Comparison of ENCODE assay signal across 1 cellular context in the genomic region with DNA sequence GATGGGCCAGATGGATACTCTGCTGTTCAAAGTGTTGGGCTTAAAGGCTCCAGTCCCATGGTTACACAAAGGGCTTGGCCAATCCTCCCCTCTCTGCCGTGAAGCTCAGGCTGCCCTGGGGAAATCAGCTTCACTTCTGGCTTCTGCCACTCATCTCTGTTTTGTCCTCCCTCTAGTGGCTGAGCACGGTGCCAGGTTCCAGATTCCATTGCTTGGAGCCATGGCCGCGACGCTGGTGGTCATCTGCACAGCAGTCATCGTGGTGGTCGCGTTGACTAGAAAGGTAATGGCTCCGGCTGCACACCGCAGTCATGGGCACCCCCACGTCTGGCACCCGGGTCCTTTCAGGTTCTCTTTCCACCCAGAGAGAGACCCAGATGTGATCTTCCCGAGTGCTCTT.
TF ChIP-seq lines count a peak whose summit lies in the region.

No MANE protein-coding gene starts in this region.

TF ChIP-seq in HepG2, 621 proteins besides CTCF, POLR2A, EP300 and RAD21 (continued from another document):
- TF ChIP-seq, protein P1, sequence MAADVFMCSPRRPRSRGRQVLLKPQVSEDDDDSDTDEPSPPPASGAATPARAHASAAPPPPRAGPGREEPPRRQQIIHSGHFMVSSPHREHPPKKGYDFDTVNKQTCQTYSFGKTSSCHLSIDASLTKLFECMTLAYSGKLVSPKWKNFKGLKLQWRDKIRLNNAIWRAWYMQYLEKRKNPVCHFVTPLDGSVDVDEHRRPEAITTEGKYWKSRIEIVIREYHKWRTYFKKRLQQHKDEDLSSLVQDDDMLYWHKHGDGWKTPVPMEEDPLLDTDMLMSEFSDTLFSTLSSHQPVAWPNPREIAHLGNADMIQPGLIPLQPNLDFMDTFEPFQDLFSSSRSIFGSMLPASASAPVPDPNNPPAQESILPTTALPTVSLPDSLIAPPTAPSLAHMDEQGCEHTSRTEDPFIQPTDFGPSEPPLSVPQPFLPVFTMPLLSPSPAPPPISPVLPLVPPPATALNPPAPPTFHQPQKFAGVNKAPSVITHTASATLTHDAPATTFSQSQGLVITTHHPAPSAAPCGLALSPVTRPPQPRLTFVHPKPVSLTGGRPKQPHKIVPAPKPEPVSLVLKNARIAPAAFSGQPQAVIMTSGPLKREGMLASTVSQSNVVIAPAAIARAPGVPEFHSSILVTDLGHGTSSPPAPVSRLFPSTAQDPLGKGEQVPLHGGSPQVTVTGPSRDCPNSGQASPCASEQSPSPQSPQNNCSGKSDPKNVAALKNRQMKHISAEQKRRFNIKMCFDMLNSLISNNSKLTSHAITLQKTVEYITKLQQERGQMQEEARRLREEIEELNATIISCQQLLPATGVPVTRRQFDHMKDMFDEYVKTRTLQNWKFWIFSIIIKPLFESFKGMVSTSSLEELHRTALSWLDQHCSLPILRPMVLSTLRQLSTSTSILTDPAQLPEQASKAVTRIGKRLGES (CRISPR knock-in tag; IDR thresholded peaks at IDR 0.05; ENCODE audit: borderline replicate concordance), result no peak
- no peak for TF ChIP-seq ZFP90 (CRISPR knock-in tag; IDR thresholded peaks at IDR 0.05; ENCODE audit: borderline replicate concordance)
- TF ChIP-seq PAX8 (CRISPR knock-in tag; IDR thresholded peaks at IDR 0.05; ENCODE audit: borderline replicate concordance), result no peak
- TF ChIP-seq YY1 (IDR thresholded peaks at IDR 0.05; ENCODE audit: insufficient read depth, insufficient replicate concordance, low read depth, low read length), result peak; percentile 44
- TF ChIP-seq IRX3 (CRISPR knock-in tag; IDR thresholded peaks at IDR 0.05; ENCODE audit: borderline replicate concordance, low read depth), result no peak
- TF ChIP-seq KDM5A (IDR thresholded peaks at IDR 0.05; ENCODE audit: borderline replicate concordance, low read length), result no peak
- TF ChIP-seq ZMYM2 (CRISPR knock-in tag; IDR thresholded peaks at IDR 0.05), result no peak
- no peak for TF ChIP-seq ZNF44 (CRISPR knock-in tag; IDR thresholded peaks at IDR 0.05)
- peak; percentile 68 for TF ChIP-seq ZNF768 (CRISPR knock-in tag; IDR thresholded peaks at IDR 0.05)
- no peak for TF ChIP-seq RFXAP (CRISPR knock-in tag; IDR thresholded peaks at IDR 0.05; ENCODE audit: borderline replicate concordance)
- TF ChIP-seq NFRKB (IDR thresholded peaks at IDR 0.05), result no peak
- TF ChIP-seq NFE2L2 (IDR thresholded peaks at IDR 0.05; ENCODE audit: low read length), result no peak
- TF ChIP-seq ATRX (CRISPR knock-in tag; IDR thresholded peaks at IDR 0.05; ENCODE audit: borderline replicate concordance), result no peak
- no peak for TF ChIP-seq PAWR (CRISPR knock-in tag; IDR thresholded peaks at IDR 0.05; ENCODE audit: borderline replicate concordance)
- no peak for TF ChIP-seq ZBTB49 (CRISPR knock-in tag; IDR thresholded peaks at IDR 0.05; ENCODE audit: borderline replicate concordance)
- 0 out of 2 replicates have a peak, but pooled peaks have one; percentile 60 for TF ChIP-seq ZNF317 (CRISPR knock-in tag; IDR thresholded peaks at IDR 0.05)
- TF ChIP-seq KDM2A (CRISPR knock-in tag; IDR thresholded peaks at IDR 0.05; ENCODE audit: borderline replicate concordance, low read depth), result peak; percentile 34; the same call in 1 of the 2 replicates
- peak; percentile 45 for TF ChIP-seq SMC3 (IDR thresholded peaks at IDR 0.05; ENCODE audit: low read length)
- TF ChIP-seq ZNF142 (CRISPR knock-in tag; IDR thresholded peaks at IDR 0.05), result no peak
- TF ChIP-seq GATAD1 (CRISPR knock-in tag; IDR thresholded peaks at IDR 0.05), result no peak
- TF ChIP-seq STAG1 (CRISPR knock-in tag; IDR thresholded peaks at IDR 0.05), result peak; percentile 43; the same call in 1 of the 2 replicates
- peak; percentile 76 for TF ChIP-seq ZNF644 (CRISPR knock-in tag; IDR thresholded peaks at IDR 0.05; ENCODE audit: low read depth)
- TF ChIP-seq ZNF264 (CRISPR knock-in tag; IDR thresholded peaks at IDR 0.05), result no peak
- TF ChIP-seq ZNF20 (CRISPR knock-in tag; IDR thresholded peaks at IDR 0.05), result no peak
- TF ChIP-seq FOSL2 (CRISPR knock-in tag; IDR thresholded peaks at IDR 0.05), result no peak
TF ChIP-seq in HepG2: peak in this region for 8.
